Comparison of ENCODE assay signal across 2 cellular contexts in genomic region chr16:67174706-67175231, GRCh38.
TF ChIP-seq lines count a peak whose summit lies in the region.

No MANE protein-coding gene starts in this region.

TF ChIP-seq in K562, 482 proteins besides CTCF, POLR2A, EP300 and RAD21:
- TF ChIP-seq EP400 (IDR thresholded peaks at IDR 0.05) (no peak), GTF2F1 (IDR thresholded peaks at IDR 0.05; ENCODE audit: low read depth, low read length) (no peak), NFIC (IDR thresholded peaks at IDR 0.05) (0 out of 2 replicates have a peak, but pooled peaks have one; percentile 11)

TF ChIP-seq in neural cell, 6 proteins besides CTCF, POLR2A, EP300 and RAD21:
- TF ChIP-seq POLR2AphosphoS5 (IDR thresholded peaks at IDR 0.05) = no peak
- no peak for TF ChIP-seq EZH2 (IDR thresholded peaks at IDR 0.05; ENCODE audit: borderline replicate concordance, insufficient read depth, low read length, poor library complexity, severe bottlenecking)
- no peak for TF ChIP-seq TAF1 (IDR thresholded peaks at IDR 0.05; ENCODE audit: low read depth)
- TF ChIP-seq MXI1 (conservative IDR thresholded peaks at IDR 0.05; ENCODE audit: poor library complexity, severe bottlenecking) = no peak
- TF ChIP-seq SMC3 (conservative IDR thresholded peaks at IDR 0.05; ENCODE audit: poor library complexity) = no peak
- TF ChIP-seq, protein P1, sequence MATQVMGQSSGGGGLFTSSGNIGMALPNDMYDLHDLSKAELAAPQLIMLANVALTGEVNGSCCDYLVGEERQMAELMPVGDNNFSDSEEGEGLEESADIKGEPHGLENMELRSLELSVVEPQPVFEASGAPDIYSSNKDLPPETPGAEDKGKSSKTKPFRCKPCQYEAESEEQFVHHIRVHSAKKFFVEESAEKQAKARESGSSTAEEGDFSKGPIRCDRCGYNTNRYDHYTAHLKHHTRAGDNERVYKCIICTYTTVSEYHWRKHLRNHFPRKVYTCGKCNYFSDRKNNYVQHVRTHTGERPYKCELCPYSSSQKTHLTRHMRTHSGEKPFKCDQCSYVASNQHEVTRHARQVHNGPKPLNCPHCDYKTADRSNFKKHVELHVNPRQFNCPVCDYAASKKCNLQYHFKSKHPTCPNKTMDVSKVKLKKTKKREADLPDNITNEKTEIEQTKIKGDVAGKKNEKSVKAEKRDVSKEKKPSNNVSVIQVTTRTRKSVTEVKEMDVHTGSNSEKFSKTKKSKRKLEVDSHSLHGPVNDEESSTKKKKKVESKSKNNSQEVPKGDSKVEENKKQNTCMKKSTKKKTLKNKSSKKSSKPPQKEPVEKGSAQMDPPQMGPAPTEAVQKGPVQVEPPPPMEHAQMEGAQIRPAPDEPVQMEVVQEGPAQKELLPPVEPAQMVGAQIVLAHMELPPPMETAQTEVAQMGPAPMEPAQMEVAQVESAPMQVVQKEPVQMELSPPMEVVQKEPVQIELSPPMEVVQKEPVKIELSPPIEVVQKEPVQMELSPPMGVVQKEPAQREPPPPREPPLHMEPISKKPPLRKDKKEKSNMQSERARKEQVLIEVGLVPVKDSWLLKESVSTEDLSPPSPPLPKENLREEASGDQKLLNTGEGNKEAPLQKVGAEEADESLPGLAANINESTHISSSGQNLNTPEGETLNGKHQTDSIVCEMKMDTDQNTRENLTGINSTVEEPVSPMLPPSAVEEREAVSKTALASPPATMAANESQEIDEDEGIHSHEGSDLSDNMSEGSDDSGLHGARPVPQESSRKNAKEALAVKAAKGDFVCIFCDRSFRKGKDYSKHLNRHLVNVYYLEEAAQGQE (IDR thresholded peaks at IDR 0.05; ENCODE audit: borderline replicate concordance) = no peak
